1 cellular context compared by ENCODE assay signal in genomic region chr16:81505011-81505660, GRCh38.
A peak's percentile ranks its signal among the peaks of the same experiment; 100 is the strongest.
TF ChIP-seq lines count a peak whose summit lies in the region.

No MANE protein-coding gene starts in this region.

TF ChIP-seq in K562, 482 proteins besides CTCF, POLR2A, EP300 and RAD21 (continued from another document and continues in another):
- TF ChIP-seq FOS (IDR thresholded peaks at IDR 0.05; ENCODE audit: extremely low read depth, insufficient read length) (no peak), GABPB1 (CRISPR knock-in tag; IDR thresholded peaks at IDR 0.05) (peak; percentile 43; the same call in 1 of the 2 replicates), PRPF4 (IDR thresholded peaks at IDR 0.05; ENCODE audit: insufficient read depth, low read depth, low read length, poor library complexity, severe bottlenecking) (no peak), NCOA4 (IDR thresholded peaks at IDR 0.05; ENCODE audit: partially characterized antibody) (no peak), BRD4 (IDR thresholded peaks at IDR 0.05) (no peak), SMAD3 (CRISPR knock-in tag; conservative IDR thresholded peaks at IDR 0.05) (no peak), NR4A1 (CRISPR knock-in tag; IDR thresholded peaks at IDR 0.05) (no peak), NR4A1 (tag; IDR thresholded peaks at IDR 0.05) (no peak), PTBP1 (IDR thresholded peaks at IDR 0.05; ENCODE audit: low read depth, low read length) (no peak), MEF2A (IDR thresholded peaks at IDR 0.05; ENCODE audit: control insufficient read depth, low read depth, low read length) (no peak), KAT2B (IDR thresholded peaks at IDR 0.05; ENCODE audit: low read depth, low read length) (no peak), ZNF232 (CRISPR knock-in tag; IDR thresholded peaks at IDR 0.05) (no peak), CAMTA2 (CRISPR knock-in tag; conservative IDR thresholded peaks at IDR 0.05) (no peak), FOXP4 (CRISPR knock-in tag; IDR thresholded peaks at IDR 0.05; ENCODE audit: borderline replicate concordance) (no peak), CGGBP1 (CRISPR knock-in tag; IDR thresholded peaks at IDR 0.05) (no peak), ATF3 (IDR thresholded peaks at IDR 0.05) (no peak), ATF3 (CRISPR knock-in tag; conservative IDR thresholded peaks at IDR 0.05) (no peak), SAFB2 (IDR thresholded peaks at IDR 0.05; ENCODE audit: borderline replicate concordance, low read depth, low read length, severe bottlenecking) (no peak), RBM22 (IDR thresholded peaks at IDR 0.05; ENCODE audit: low read depth, low read length, poor library complexity, severe bottlenecking) (no peak), GTF2B (IDR thresholded peaks at IDR 0.05; ENCODE audit: extremely low read depth, insufficient read length) (no peak), RERE (CRISPR knock-in tag; IDR thresholded peaks at IDR 0.05; ENCODE audit: borderline replicate concordance) (no peak), NR2C2 (CRISPR knock-in tag; IDR thresholded peaks at IDR 0.05) (no peak), NR2C2 (tag; IDR thresholded peaks at IDR 0.05) (no peak), FOXJ2 (tag; IDR thresholded peaks at IDR 0.05) (no peak), CREBBP (IDR thresholded peaks at IDR 0.05; ENCODE audit: low read depth, low read length) (no peak), MYC (IDR thresholded peaks at IDR 0.05; ENCODE audit: low read depth, low read length) (peak; percentile 97), MYC (CRISPR knock-in tag; IDR thresholded peaks at IDR 0.05; ENCODE audit: borderline replicate concordance, low read depth) (0 out of 2 replicates have a peak, but pooled peaks have one; percentile 26), CBX2 (IDR thresholded peaks at IDR 0.05; ENCODE audit: insufficient read depth, low read length, poor library complexity, severe bottlenecking) (no peak), THRAP3 (IDR thresholded peaks at IDR 0.05; ENCODE audit: borderline replicate concordance) (no peak), ETV6 (IDR thresholded peaks at IDR 0.05; ENCODE audit: borderline replicate concordance in 1 of 2, low read depth in 2 of 2, low read length in 1 of 2) (no peak), ETV6 (CRISPR knock-in tag; IDR thresholded peaks at IDR 0.05; ENCODE audit: borderline replicate concordance) (no peak), ZBED1 (IDR thresholded peaks at IDR 0.05) (no peak), STAT5B (CRISPR knock-in tag; IDR thresholded peaks at IDR 0.05) (no peak), TCFL5 (CRISPR knock-in tag; conservative IDR thresholded peaks at IDR 0.05) (no peak), SMAD1 (IDR thresholded peaks at IDR 0.05; ENCODE audit: low read depth, low read length, partially characterized antibody) (no peak), KDM1A (IDR thresholded peaks at IDR 0.05) (no peak), CHAMP1 (IDR thresholded peaks at IDR 0.05) (no peak), MLX (CRISPR knock-in tag; conservative IDR thresholded peaks at IDR 0.05) (no peak), ZNF830 (CRISPR knock-in tag; IDR thresholded peaks at IDR 0.05) (no peak), ZNF12 (CRISPR knock-in tag; IDR thresholded peaks at IDR 0.05) (0 out of 2 replicates have a peak, but pooled peaks have one; percentile 24), TFE3 (CRISPR knock-in tag; IDR thresholded peaks at IDR 0.05) (no peak), IRF2 (CRISPR knock-in tag; IDR thresholded peaks at IDR 0.05) (no peak), CXXC5 (CRISPR knock-in tag; IDR thresholded peaks at IDR 0.05) (peak; percentile 20; the same call in 1 of the 2 replicates), BRF1 (IDR thresholded peaks at IDR 0.05; ENCODE audit: borderline replicate concordance, extremely low read depth, insufficient read length) (no peak), CCNT2 (IDR thresholded peaks at IDR 0.05; ENCODE audit: borderline replicate concordance, extremely low read depth, insufficient read length, low read depth, low read length) (no peak), HDGF (IDR thresholded peaks at IDR 0.05) (peak; percentile 80; the same call in 1 of the 2 replicates), XRCC5 (IDR thresholded peaks at IDR 0.05; ENCODE audit: low read depth, low read length) (no peak), BCOR (IDR thresholded peaks at IDR 0.05) (no peak), ZFP91 (CRISPR knock-in tag; IDR thresholded peaks at IDR 0.05) (no peak), ZKSCAN1 (IDR thresholded peaks at IDR 0.05; ENCODE audit: low read depth, low read length) (no peak), ZBTB9 (CRISPR knock-in tag; IDR thresholded peaks at IDR 0.05) (no peak), RFX1 (IDR thresholded peaks at IDR 0.05) (no peak), DPF2 (IDR thresholded peaks at IDR 0.05) (no peak), ETV1 (tag; conservative IDR thresholded peaks at IDR 0.05; ENCODE audit: low read depth) (no peak), EHMT2 (IDR thresholded peaks at IDR 0.05) (no peak), MAZ (CRISPR knock-in tag; conservative IDR thresholded peaks at IDR 0.05 in 1 of 2, IDR thresholded peaks at IDR 0.05 in 1 of 2) (no peak)
